1 cellular context compared by ENCODE assay signal in the genomic region with DNA sequence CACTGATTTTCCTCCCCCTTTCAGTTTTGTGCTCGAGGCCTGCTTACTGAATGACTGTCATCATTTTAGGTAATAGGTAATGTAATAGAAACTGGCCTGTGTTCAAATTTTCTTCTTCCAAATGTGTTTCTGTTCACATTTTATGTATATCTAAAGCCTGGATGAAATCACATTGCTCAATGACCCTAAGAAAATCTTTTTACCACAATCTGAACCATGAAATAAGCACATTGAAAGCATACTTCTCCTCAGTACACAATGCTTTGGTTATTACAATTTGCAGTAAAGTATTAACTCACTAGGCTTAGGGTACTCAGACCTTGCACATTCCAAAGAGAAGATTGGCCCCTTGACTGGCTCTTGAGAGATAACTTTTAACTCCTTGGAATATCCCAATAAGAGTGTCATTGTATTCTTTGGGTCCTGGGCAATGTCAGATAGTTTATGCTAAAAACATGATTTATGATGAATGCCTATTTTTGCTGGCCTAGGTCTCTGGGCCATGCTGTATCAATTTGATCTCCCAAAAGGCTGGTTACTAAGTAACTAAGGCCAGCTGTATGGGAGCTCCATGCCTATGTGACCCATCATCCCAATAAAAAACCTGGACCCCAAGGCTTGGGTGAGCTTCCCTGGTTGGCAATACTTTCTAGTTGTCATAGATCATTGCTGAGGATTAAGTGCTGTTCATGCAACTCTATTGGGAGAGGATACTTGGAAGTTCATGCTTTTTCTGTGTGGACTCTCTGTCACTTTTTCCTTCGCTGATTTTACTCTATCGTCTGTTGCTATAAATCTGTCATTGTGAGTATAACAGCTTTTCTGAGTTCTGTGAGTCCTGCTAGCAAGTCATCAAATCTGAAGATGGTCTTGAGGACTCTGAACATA.
TF ChIP-seq lines count a peak whose summit lies in the region.

No MANE protein-coding gene starts in this region.

TF ChIP-seq in K562, 482 proteins besides CTCF, POLR2A, EP300 and RAD21 (continued from another document):
- TF ChIP-seq, protein P1, sequence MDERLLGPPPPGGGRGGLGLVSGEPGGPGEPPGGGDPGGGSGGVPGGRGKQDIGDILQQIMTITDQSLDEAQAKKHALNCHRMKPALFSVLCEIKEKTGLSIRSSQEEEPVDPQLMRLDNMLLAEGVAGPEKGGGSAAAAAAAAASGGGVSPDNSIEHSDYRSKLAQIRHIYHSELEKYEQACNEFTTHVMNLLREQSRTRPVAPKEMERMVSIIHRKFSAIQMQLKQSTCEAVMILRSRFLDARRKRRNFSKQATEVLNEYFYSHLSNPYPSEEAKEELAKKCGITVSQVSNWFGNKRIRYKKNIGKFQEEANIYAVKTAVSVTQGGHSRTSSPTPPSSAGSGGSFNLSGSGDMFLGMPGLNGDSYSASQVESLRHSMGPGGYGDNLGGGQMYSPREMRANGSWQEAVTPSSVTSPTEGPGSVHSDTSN (CRISPR knock-in tag; IDR thresholded peaks at IDR 0.05; ENCODE audit: low read depth): no peak
- TF ChIP-seq, protein P1 (tag; conservative IDR thresholded peaks at IDR 0.05; ENCODE audit: low read depth): peak; percentile 93
- 0 out of 2 replicates have a peak, but pooled peaks have one; percentile 9 for TF ChIP-seq SMARCA4 (IDR thresholded peaks at IDR 0.05)
- no peak for TF ChIP-seq PRPF4 (IDR thresholded peaks at IDR 0.05; ENCODE audit: insufficient read depth, low read depth, low read length, poor library complexity, severe bottlenecking)
- TF ChIP-seq, protein P2, sequence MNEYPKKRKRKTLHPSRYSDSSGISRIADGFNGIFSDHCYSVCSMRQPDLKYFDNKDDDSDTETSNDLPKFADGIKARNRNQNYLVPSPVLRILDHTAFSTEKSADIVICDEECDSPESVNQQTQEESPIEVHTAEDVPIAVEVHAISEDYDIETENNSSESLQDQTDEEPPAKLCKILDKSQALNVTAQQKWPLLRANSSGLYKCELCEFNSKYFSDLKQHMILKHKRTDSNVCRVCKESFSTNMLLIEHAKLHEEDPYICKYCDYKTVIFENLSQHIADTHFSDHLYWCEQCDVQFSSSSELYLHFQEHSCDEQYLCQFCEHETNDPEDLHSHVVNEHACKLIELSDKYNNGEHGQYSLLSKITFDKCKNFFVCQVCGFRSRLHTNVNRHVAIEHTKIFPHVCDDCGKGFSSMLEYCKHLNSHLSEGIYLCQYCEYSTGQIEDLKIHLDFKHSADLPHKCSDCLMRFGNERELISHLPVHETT (CRISPR knock-in tag; conservative IDR thresholded peaks at IDR 0.05 in 1 of 2, IDR thresholded peaks at IDR 0.05 in 1 of 2): peak in 1 of 2 experiments; percentile 12; a peak in 1 of 4 replicates
- TF ChIP-seq, protein P3, sequence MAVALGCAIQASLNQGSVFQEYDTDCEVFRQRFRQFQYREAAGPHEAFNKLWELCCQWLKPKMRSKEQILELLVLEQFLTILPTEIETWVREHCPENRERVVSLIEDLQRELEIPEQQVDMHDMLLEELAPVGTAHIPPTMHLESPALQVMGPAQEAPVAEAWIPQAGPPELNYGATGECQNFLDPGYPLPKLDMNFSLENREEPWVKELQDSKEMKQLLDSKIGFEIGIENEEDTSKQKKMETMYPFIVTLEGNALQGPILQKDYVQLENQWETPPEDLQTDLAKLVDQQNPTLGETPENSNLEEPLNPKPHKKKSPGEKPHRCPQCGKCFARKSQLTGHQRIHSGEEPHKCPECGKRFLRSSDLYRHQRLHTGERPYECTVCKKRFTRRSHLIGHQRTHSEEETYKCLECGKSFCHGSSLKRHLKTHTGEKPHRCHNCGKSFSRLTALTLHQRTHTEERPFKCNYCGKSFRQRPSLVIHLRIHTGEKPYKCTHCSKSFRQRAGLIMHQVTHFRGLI (CRISPR knock-in tag; IDR thresholded peaks at IDR 0.05): no peak
- TF ChIP-seq, protein P4, sequence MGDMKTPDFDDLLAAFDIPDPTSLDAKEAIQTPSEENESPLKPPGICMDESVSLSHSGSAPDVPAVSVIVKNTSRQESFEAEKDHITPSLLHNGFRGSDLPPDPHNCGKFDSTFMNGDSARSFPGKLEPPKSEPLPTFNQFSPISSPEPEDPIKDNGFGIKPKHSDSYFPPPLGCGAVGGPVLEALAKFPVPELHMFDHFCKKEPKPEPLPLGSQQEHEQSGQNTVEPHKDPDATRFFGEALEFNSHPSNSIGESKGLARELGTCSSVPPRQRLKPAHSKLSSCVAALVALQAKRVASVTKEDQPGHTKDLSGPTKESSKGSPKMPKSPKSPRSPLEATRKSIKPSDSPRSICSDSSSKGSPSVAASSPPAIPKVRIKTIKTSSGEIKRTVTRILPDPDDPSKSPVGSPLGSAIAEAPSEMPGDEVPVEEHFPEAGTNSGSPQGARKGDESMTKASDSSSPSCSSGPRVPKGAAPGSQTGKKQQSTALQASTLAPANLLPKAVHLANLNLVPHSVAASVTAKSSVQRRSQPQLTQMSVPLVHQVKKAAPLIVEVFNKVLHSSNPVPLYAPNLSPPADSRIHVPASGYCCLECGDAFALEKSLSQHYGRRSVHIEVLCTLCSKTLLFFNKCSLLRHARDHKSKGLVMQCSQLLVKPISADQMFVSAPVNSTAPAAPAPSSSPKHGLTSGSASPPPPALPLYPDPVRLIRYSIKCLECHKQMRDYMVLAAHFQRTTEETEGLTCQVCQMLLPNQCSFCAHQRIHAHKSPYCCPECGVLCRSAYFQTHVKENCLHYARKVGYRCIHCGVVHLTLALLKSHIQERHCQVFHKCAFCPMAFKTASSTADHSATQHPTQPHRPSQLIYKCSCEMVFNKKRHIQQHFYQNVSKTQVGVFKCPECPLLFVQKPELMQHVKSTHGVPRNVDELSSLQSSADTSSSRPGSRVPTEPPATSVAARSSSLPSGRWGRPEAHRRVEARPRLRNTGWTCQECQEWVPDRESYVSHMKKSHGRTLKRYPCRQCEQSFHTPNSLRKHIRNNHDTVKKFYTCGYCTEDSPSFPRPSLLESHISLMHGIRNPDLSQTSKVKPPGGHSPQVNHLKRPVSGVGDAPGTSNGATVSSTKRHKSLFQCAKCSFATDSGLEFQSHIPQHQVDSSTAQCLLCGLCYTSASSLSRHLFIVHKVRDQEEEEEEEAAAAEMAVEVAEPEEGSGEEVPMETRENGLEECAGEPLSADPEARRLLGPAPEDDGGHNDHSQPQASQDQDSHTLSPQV (IDR thresholded peaks at IDR 0.05): peak; percentile 63
- no peak; the same call in 1 of the 2 replicates for TF ChIP-seq ADNP (tag; IDR thresholded peaks at IDR 0.05)
- peak; percentile 13 for TF ChIP-seq TBP (optimal IDR thresholded peaks at IDR 0.05; ENCODE audit: low read depth, low read length)
- peak; percentile 34; the same call in 1 of the 2 replicates for TF ChIP-seq CTBP1 (IDR thresholded peaks at IDR 0.05; ENCODE audit: borderline replicate concordance)
- TF ChIP-seq ZNF311 (CRISPR knock-in tag; IDR thresholded peaks at IDR 0.05): peak; percentile 39; the same call in 1 of the 2 replicates
- TF ChIP-seq, protein P5, sequence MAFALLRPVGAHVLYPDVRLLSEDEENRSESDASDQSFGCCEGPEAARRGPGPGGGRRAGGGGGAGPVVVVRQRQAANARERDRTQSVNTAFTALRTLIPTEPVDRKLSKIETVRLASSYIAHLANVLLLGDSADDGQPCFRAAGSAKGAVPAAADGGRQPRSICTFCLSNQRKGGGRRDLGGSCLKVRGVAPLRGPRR (CRISPR knock-in tag; IDR thresholded peaks at IDR 0.05): peak; percentile 5; the same call in 1 of the 2 replicates
- 0 out of 2 replicates have a peak, but pooled peaks have one; percentile 38 for TF ChIP-seq ZNF76 (CRISPR knock-in tag; IDR thresholded peaks at IDR 0.05; ENCODE audit: borderline replicate concordance)
- TF ChIP-seq PTRF (tag; IDR thresholded peaks at IDR 0.05): 0 out of 2 replicates have a peak, but pooled peaks have one; percentile 10
- TF ChIP-seq, protein P6, sequence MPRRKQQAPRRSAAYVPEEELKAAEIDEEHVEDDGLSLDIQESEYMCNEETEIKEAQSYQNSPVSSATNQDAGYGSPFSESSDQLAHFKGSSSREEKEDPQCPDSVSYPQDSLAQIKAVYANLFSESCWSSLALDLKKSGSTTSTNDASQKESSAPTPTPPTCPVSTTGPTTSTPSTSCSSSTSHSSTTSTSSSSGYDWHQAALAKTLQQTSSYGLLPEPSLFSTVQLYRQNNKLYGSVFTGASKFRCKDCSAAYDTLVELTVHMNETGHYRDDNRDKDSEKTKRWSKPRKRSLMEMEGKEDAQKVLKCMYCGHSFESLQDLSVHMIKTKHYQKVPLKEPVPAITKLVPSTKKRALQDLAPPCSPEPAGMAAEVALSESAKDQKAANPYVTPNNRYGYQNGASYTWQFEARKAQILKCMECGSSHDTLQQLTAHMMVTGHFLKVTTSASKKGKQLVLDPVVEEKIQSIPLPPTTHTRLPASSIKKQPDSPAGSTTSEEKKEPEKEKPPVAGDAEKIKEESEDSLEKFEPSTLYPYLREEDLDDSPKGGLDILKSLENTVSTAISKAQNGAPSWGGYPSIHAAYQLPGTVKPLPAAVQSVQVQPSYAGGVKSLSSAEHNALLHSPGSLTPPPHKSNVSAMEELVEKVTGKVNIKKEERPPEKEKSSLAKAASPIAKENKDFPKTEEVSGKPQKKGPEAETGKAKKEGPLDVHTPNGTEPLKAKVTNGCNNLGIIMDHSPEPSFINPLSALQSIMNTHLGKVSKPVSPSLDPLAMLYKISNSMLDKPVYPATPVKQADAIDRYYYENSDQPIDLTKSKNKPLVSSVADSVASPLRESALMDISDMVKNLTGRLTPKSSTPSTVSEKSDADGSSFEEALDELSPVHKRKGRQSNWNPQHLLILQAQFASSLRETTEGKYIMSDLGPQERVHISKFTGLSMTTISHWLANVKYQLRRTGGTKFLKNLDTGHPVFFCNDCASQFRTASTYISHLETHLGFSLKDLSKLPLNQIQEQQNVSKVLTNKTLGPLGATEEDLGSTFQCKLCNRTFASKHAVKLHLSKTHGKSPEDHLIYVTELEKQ (CRISPR knock-in tag; IDR thresholded peaks at IDR 0.05): 0 out of 2 replicates have a peak, but pooled peaks have one; percentile 13
- TF ChIP-seq MAFK (IDR thresholded peaks at IDR 0.05; ENCODE audit: low read length): peak; percentile 39; the same call in 1 of the 2 replicates
